In the genomic region with DNA sequence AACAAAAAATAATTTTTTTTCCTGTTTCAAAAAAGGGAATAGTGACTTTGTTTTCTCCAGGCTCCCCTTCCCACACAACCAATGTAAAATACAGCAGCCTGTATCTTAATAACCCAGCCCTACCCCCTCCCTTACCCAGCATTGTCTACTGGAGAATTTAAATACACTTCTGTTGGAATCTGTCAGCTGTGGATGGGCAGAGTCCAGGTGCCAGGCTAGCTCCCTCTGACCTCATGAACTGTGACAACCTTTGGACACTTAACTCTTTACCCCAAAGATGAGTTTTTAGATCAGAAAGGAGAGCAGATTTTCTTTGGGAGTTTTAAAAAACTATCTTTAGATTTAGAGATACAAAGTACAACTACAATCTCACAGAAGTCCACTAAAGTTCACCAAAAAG, we compare ENCODE assay signal across 23 cellular contexts. TPM values are rescaled to one million over a fixed set of nuclear protein-coding genes. Genes with fewer than 3 reads are reported as not detected.
DNase-seq lines count a peak whose midpoint lies in the region; ATAC-seq and TF ChIP-seq lines count a peak whose summit lies in the region.
"Had no signal": no experiment of that assay in that cellular context is flagged by ENCODE, and none has a peak within 500 bp of the region (broad histone marks: within the 10 kb centered on the region; RNA-seq: fewer than 3 reads in every experiment).

No MANE protein-coding gene starts in this region.

- no peak for DNase-seq in right cardiac atrium
- DNase-seq in right atrium auricular region (ENCODE audit: low spot score): no peak
- DNase-seq in WTC11 (ENCODE audit: low spot score): no peak
- no peak for DNase-seq in omental fat pad (ENCODE audit: low spot score)
- no peak for DNase-seq in stimulated activated CD4-positive, alpha-beta T cell treated with anti-CD3 and anti-CD28 coated beads, Interleukin-15, amount 100 ng/mL, for 24 hours
- DNase-seq in OCI-M2 (lab: John Stamatoyannopoulos, UW; ENCODE audit: unreplicated experiment): no peak
- DNase-seq: activated CD4-positive, alpha-beta T cell treated with anti-CD3 and anti-CD28 coated beads, Interleukin-2, amount 50 U/mL, for 1 hour; activated CD8-positive, alpha-beta memory T cell treated with anti-CD3 and anti-CD28 coated beads, Interleukin-2, amount 50 U/mL, for 4 hours; activated gamma-delta T cell; amniotic stem cell; GF-D8; H7; head of caudate nucleus; NCI-H1417 treated with DMSO at 0.1 percent for 48 hours; NCI-H524 treated with DMSO at 0.1 percent for 48 hours; pancreas; sigmoid colon; WERI-Rb-1 had no signal

- H3K27me3 ChIP-seq in right cardiac atrium (ENCODE audit: control insufficient read depth, insufficient read depth) (no peaks in the 10 kb centered on the region), right atrium auricular region (no peaks in the 10 kb centered on the region), liver (ENCODE audit: control insufficient read depth in 4 of 4, insufficient read depth in 4 of 4, low read length in 3 of 4) (no peaks in the 10 kb centered on the region)
- H3K27me3 ChIP-seq: pancreas, sigmoid colon had no signal

- H3K27ac ChIP-seq in right cardiac atrium (ENCODE audit: low read length) (peak overlapping the region; percentile 37), right atrium auricular region (no peak overlapping the region), liver (ENCODE audit: low read depth in 1 of 2, low read length in 2 of 2) (no peak overlapping the region)
- H3K27ac ChIP-seq: pancreas, sigmoid colon, SK-N-MC, WERI-Rb-1 had no signal

- H3K9me3 Mint-ChIP-seq in WTC11: no peaks in the 10 kb centered on the region
- H3K9me3 Mint-ChIP-seq: dendritic cell treated with granulocyte-macrophage colony-stimulating factor and Interleukin-4, amounts not matched to agents 40 ng/mL and 50 ng/mL, for 4 days; IgD-negative memory B cell; T-helper 2 cell treated with Interferon-gamma antibody and Interleukin-4, amounts not matched to agents 5 μg/mL and 100 μg/mL, for 36 hours had no signal

- CTCF ChIA-PET in WTC11 (lab: Charles Lee): interaction anchor here (3.8 kb wide), 1 partner anchor 58 kb away, joined by 33 read pairs; no protein-coding TSS in a partner anchor

- no peak overlapping the region for H3K4me3 Mint-ChIP-seq in WTC11
- H3K4me3 Mint-ChIP-seq: dendritic cell treated with granulocyte-macrophage colony-stimulating factor and Interleukin-4, amounts not matched to agents 40 ng/mL and 50 ng/mL, for 4 days; IgD-negative memory B cell; T-helper 2 cell treated with Interferon-gamma antibody and Interleukin-4, amounts not matched to agents 5 μg/mL and 100 μg/mL, for 36 hours had no signal

- H3K36me3 Mint-ChIP-seq in WTC11: peaks cover 25% of the 10 kb centered on the region
- H3K36me3 Mint-ChIP-seq: IgD-negative memory B cell had no signal

- H3K36me3 ChIP-seq in right atrium auricular region (peaks cover 38% of the 10 kb centered on the region), liver (ENCODE audit: control insufficient read depth in 4 of 4, insufficient read depth in 3 of 4, low read depth in 1 of 4, low read length in 3 of 4) (peaks cover 0 to 7% (median 3%) of the 10 kb centered on the region in 4 donors)

- no peaks in the 10 kb centered on the region for H3K27me3 Mint-ChIP-seq in WTC11 (ENCODE audit: low read depth)
- H3K27me3 Mint-ChIP-seq: dendritic cell treated with granulocyte-macrophage colony-stimulating factor and Interleukin-4, amounts not matched to agents 40 ng/mL and 50 ng/mL, for 4 days; IgD-negative memory B cell had no signal

- ATAC-seq in right cardiac atrium: no peak
- ATAC-seq in WTC11: no peak
- ATAC-seq in omental fat pad (ENCODE audit: low FRiP score): no peak
- ATAC-seq: pancreas had no signal

- H3K4me1 Mint-ChIP-seq in WTC11: peaks cover 35% of the 10 kb centered on the region

- H3K27ac Mint-ChIP-seq in WTC11: peak overlapping the region; percentile 83
- H3K27ac Mint-ChIP-seq: dendritic cell treated with granulocyte-macrophage colony-stimulating factor and Interleukin-4, amounts not matched to agents 40 ng/mL and 50 ng/mL, for 4 days; T-helper 2 cell treated with Interferon-gamma antibody and Interleukin-4, amounts not matched to agents 5 μg/mL and 100 μg/mL, for 36 hours had no signal

- POLR2A ChIA-PET in WTC11 (lab: Charles Lee): interaction anchor here (0.7 kb wide), 1 partner anchor 15 kb away, joined by 3 read pairs; no protein-coding TSS in a partner anchor

- H3K9me3 ChIP-seq in right cardiac atrium (ENCODE audit: control insufficient read depth, low read length): no peaks in the 10 kb centered on the region
- no peaks in the 10 kb centered on the region for H3K9me3 ChIP-seq in right atrium auricular region
- no peaks in the 10 kb centered on the region for H3K9me3 ChIP-seq in liver (ENCODE audit: control insufficient read depth in 4 of 4, low read length in 3 of 4)
- H3K9me3 ChIP-seq: pancreas, sigmoid colon had no signal

- intact Hi-C loops in right cardiac atrium (cut with DNase I): no loop called here

- H3K4me1 ChIP-seq in right cardiac atrium (ENCODE audit: control insufficient read depth, insufficient read depth, low read length) (peaks cover 2% of the 10 kb centered on the region), right atrium auricular region (peaks cover 0 to 18% of the 10 kb centered on the region in 2 donors), liver (ENCODE audit: control insufficient read depth in 4 of 4, insufficient read depth in 4 of 4, low read length in 3 of 4) (peaks cover 9 to 48% (median 40%) of the 10 kb centered on the region in 4 donors)
- H3K4me1 ChIP-seq: pancreas had no signal

- no peak for TF ChIP-seq CTCF in right atrium auricular region (IDR thresholded peaks at IDR 0.05)
- no peak for TF ChIP-seq CTCF in WTC11 (IDR thresholded peaks at IDR 0.05)
- TF ChIP-seq CTCF in liver (IDR thresholded peaks at IDR 0.05; ENCODE audit: low read depth, low read length, missing input control): no peak
- no peak for TF ChIP-seq CTCF in omental fat pad (IDR thresholded peaks at IDR 0.05)

- TF ChIP-seq RAD21 in liver (IDR thresholded peaks at IDR 0.05): peak; percentile 37 to 49

- H3K4me3 ChIP-seq in right cardiac atrium (ENCODE audit: low read length) (no peak overlapping the region), right atrium auricular region (no peak overlapping the region), liver (ENCODE audit: low read depth in 1 of 3, low read length in 3 of 3) (no peak overlapping the region)
- H3K4me3 ChIP-seq: pancreas, sigmoid colon, SK-N-MC had no signal

- H3K9ac ChIP-seq in liver (ENCODE audit: low read depth in 1 of 2, low read length in 2 of 2): peak overlapping the region in 1 of 2 donors; percentile 17

TF ChIP-seq in WTC11, 78 proteins besides CTCF, POLR2A, EP300 and RAD21 (continues in another document):
- TF ChIP-seq MXD4 (CRISPR knock-in tag; IDR thresholded peaks at IDR 0.05; ENCODE audit: borderline replicate concordance) (no peak), ETV6 (CRISPR knock-in tag; IDR thresholded peaks at IDR 0.05) (no peak), NR1H2 (CRISPR knock-in tag; IDR thresholded peaks at IDR 0.05) (no peak)
- TF ChIP-seq, protein P1, sequence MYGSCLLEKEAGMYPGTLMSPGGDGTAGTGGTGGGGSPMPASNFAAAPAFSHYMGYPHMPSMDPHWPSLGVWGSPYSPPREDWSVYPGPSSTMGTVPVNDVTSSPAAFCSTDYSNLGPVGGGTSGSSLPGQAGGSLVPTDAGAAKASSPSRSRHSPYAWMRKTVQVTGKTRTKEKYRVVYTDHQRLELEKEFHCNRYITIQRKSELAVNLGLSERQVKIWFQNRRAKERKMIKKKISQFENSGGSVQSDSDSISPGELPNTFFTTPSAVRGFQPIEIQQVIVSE (CRISPR knock-in tag; IDR thresholded peaks at IDR 0.05; ENCODE audit: borderline replicate concordance): no peak
- TF ChIP-seq, protein P2, sequence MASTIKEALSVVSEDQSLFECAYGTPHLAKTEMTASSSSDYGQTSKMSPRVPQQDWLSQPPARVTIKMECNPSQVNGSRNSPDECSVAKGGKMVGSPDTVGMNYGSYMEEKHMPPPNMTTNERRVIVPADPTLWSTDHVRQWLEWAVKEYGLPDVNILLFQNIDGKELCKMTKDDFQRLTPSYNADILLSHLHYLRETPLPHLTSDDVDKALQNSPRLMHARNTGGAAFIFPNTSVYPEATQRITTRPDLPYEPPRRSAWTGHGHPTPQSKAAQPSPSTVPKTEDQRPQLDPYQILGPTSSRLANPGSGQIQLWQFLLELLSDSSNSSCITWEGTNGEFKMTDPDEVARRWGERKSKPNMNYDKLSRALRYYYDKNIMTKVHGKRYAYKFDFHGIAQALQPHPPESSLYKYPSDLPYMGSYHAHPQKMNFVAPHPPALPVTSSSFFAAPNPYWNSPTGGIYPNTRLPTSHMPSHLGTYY (CRISPR knock-in tag; IDR thresholded peaks at IDR 0.05): no peak

TF ChIP-seq in liver, 16 proteins besides CTCF, POLR2A, EP300 and RAD21 (continues in another document):
- TF ChIP-seq RXRA (IDR thresholded peaks at IDR 0.05) (peak; percentile 96), SP1 (IDR thresholded peaks at IDR 0.05) (peak; percentile 85), FOXA1 (IDR thresholded peaks at IDR 0.05) (no peak), EGR1 (IDR thresholded peaks at IDR 0.05; ENCODE audit: low read depth in 2 of 2) (no peak), GABPA (IDR thresholded peaks at IDR 0.05 in 1 of 2, conservative IDR thresholded peaks at IDR 0.05 in 1 of 2) (peak in 1 of 2 donors; percentile 11), JUND (IDR thresholded peaks at IDR 0.05) (peak; percentile 40 to 75)
- TF ChIP-seq, protein P3, sequence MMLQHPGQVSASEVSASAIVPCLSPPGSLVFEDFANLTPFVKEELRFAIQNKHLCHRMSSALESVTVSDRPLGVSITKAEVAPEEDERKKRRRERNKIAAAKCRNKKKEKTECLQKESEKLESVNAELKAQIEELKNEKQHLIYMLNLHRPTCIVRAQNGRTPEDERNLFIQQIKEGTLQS (IDR thresholded peaks at IDR 0.05): no peak

RNA-seq across cellular contexts. Expression of a gene that starts 42.9 kb away (rescaled TPM):
- total RNA-seq in right cardiac atrium (100 to 1,000 TPM; 126 to 149 (median 139) TPM), right atrium auricular region (100 to 1,000 TPM in 1 of 2 donors, 10 to 100 TPM in 1; 71.9 to 124 TPM), WTC11 (2021) (151 to 167 TPM (median 166 TPM) in 3 replicates), liver (10 to 100 TPM; 74.5 to 98.4 TPM), omental fat pad (100 to 1,000 TPM in 3 of 4 donors, 10 to 100 TPM in 1; 84.5 to 129 (median 108) TPM)
- polyA plus RNA-seq in right cardiac atrium (38.0 TPM), liver (10 to 100 TPM; 11.3 to 13.2 TPM)
